ENCODE assay signal across 10 cellular contexts in genomic region chr19:6723108-6723618, GRCh38. TPM values are rescaled to one million over a fixed set of nuclear protein-coding genes. Genes with fewer than 3 reads are reported as not detected.
A peak's percentile ranks its signal among the peaks of the same experiment; 100 is the strongest.
DNase-seq lines count a peak whose midpoint lies in the region; ATAC-seq, FAIRE-seq and TF ChIP-seq lines count a peak whose summit lies in the region.
"Had no signal": no experiment of that assay in that cellular context is flagged by ENCODE, and none has a peak within 500 bp of the region (broad histone marks: within the 10 kb centered on the region; RNA-seq: fewer than 3 reads in every experiment).

No MANE protein-coding gene starts in this region.

- peak overlapping the region; percentile 39; the same call in 1 of the 2 replicates for H2BK12ac ChIP-seq in H1 (ENCODE audit: low read depth, low read length)

- POLR2A ChIA-PET in H1 (lab: Charles Lee; ENCODE audit: partially characterized antibody) = interaction anchor here (1.1 to 3.6 kb wide), 2 partner anchors 10 to 13 kb away, joined by 3 to 14 read pairs; partner anchors contain the start of gene GPR108

- no peak for TF ChIP-seq RAD21 in H1 (IDR thresholded peaks at IDR 0.05 in 1 of 2, conservative IDR thresholded peaks at IDR 0.05 in 1 of 2; ENCODE audit: low read depth in 2 of 2, low read length in 2 of 2)

- H4K91ac ChIP-seq in H1 (replicated peaks; ENCODE audit: insufficient read length, low read length) = no peak overlapping the region

- H3K9ac ChIP-seq in H1 (replicated peaks in 1 of 4; ENCODE audit: extremely low read depth in 1 of 4, low read depth in 3 of 4, low read length in 3 of 4) = no peak overlapping the region

- TF ChIP-seq POLR2A in H1 (IDR thresholded peaks at IDR 0.05; ENCODE audit: control extremely low read depth in 1 of 2, low read depth in 2 of 2, low read length in 2 of 2) (no peak), upper lobe of left lung (IDR thresholded peaks at IDR 0.05) (no peak)

- WGBS in H1 (ENCODE audit: extremely low coverage in 1 of 2, insufficient coverage in 1 of 2, insufficient read length in 1 of 2, insufficient replicate concordance in 2 of 2, low coverage in 1 of 2, low lambda C conversion rate in 2 of 2, missing lambda C conversion rate in 1 of 2), 2 experiments = 53% methylated on average over 13 of the region's 13 CpGs; no CpG with 5 or more reads in 1 of the 2 experiments
- WGBS in upper lobe of left lung, 2 donors = 13 to 26% methylated on average over 9 to 13 of the region's 13 CpGs

- no peaks in the 10 kb centered on the region for H3K9me3 ChIP-seq in H1 (ENCODE audit: insufficient read depth in 2 of 2, low read depth in 1 of 2, low read length in 1 of 2)
- H3K9me3 ChIP-seq in upper lobe of left lung = no peaks in the 10 kb centered on the region

- H3K27ac ChIP-seq in H1 (ENCODE audit: low read depth, low read length) = no peak overlapping the region
- H3K27ac ChIP-seq in upper lobe of left lung = peak overlapping the region; percentile 17 to 81 (median 66)

- H3K9me3 Mint-ChIP-seq in memory B cell = no peaks in the 10 kb centered on the region

- H3K14ac ChIP-seq in H1 (ENCODE audit: insufficient read length) = no peak overlapping the region

- peaks cover 1% of the 10 kb centered on the region for H3K36me3 Mint-ChIP-seq in memory B cell

- no peaks in the 10 kb centered on the region for H3K79me1 ChIP-seq in H1 (ENCODE audit: low read depth, low read length)

- no peaks in the 10 kb centered on the region for H3K79me2 ChIP-seq in H1 (ENCODE audit: control insufficient read depth in 1 of 2, insufficient read depth in 2 of 2, low read length in 2 of 2)

- H3K27me3 Mint-ChIP-seq in memory B cell = no peaks in the 10 kb centered on the region

- H3K23ac ChIP-seq in H1 (ENCODE audit: insufficient read length) = no peak overlapping the region

- H3K23me2 ChIP-seq in H1 (ENCODE audit: low read depth, low read length) = peaks cover 4% of the 10 kb centered on the region; the same call in 1 of the 2 replicates

- TF ChIP-seq CTCF in H1 (IDR thresholded peaks at IDR 0.05; ENCODE audit: control extremely low read depth in 1 of 3, insufficient read depth in 1 of 3, low read depth in 1 of 3, low read length in 3 of 3) = no peak
- TF ChIP-seq CTCF in upper lobe of left lung (IDR thresholded peaks at IDR 0.05) = no peak
- TF ChIP-seq CTCF in GM13976 (IDR thresholded peaks at IDR 0.05; ENCODE audit: borderline replicate concordance, control extremely low read depth, extremely low read depth, insufficient read depth, missing control alignments) = no peak

- H4K8ac ChIP-seq in H1 (ENCODE audit: extremely low read depth, insufficient read depth, low read length) = no peak overlapping the region

- H2BK15ac ChIP-seq in H1 (ENCODE audit: low read length) = no peak overlapping the region

- H2AK5ac ChIP-seq in H1 (ENCODE audit: low read depth, low read length) = no peak overlapping the region

- H4K20me1 ChIP-seq in H1 (replicated peaks in 1 of 2; ENCODE audit: control insufficient read depth in 1 of 2, insufficient read depth in 2 of 2, low read length in 2 of 2) = no peaks in the 10 kb centered on the region

- in situ Hi-C loops in GM13976 (cut with MboI; ENCODE audit: low sequenced_read_pairs, unreplicated experiment) = no loop called here

- H3K4me2 ChIP-seq in H1 (ENCODE audit: insufficient read depth in 1 of 2, low read depth in 2 of 2, low read length in 2 of 2) = peak overlapping the region in 1 of 2 experiments; percentile 28; a peak in 1 of 4 replicates

- peaks cover 0 to 10% (median 4%) of the 10 kb centered on the region in 4 experiments; a peak in 4 of 7 replicates for H3K4me1 ChIP-seq in H1 (replicated peaks in 1 of 4; ENCODE audit: control insufficient read depth in 3 of 4, insufficient read depth in 4 of 4, low read length in 3 of 4)
- peaks cover 22 to 43% (median 36%) of the 10 kb centered on the region in 4 donors for H3K4me1 ChIP-seq in upper lobe of left lung

- H3K4me1 Mint-ChIP-seq in memory B cell = peaks cover 44% of the 10 kb centered on the region

- H2BK5ac ChIP-seq in H1 (ENCODE audit: low read depth, low read length) = no peak overlapping the region

- H3K36me3 ChIP-seq in H1 (ENCODE audit: control insufficient read depth in 2 of 4, insufficient read depth in 4 of 4, low read length in 3 of 4) (no peaks in the 10 kb centered on the region), upper lobe of left lung (peaks cover 0 to 3% (median 0%) of the 10 kb centered on the region in 4 donors)

- CTCF ChIA-PET in H1 (lab: Charles Lee; ENCODE audit: partially characterized antibody) = interaction anchor here (1.7 to 7.2 kb wide), 2 partner anchors 10 to 14 kb away, joined by 9 to 31 read pairs; partner anchors contain the start of gene GPR108

- no peak overlapping the region for H3K4me3 ChIP-seq in H1 (ENCODE audit: extremely low read depth in 1 of 4, insufficient read depth in 2 of 4, low read depth in 3 of 4, low read length in 4 of 4)
- peak overlapping the region in 1 of 4 donors; percentile 15 for H3K4me3 ChIP-seq in upper lobe of left lung

- no peak for FAIRE-seq in H1 (lab: Jason Lieb, UNC)

- peak overlapping the region; percentile 31; the same call in 1 of the 2 replicates for H2AFZ ChIP-seq in H1 (ENCODE audit: low read length)

- H3K56ac ChIP-seq in H1 (replicated peaks; ENCODE audit: insufficient read length, low read depth, low read length) = no peak overlapping the region

- TF ChIP-seq EP300 in H1 (IDR thresholded peaks at IDR 0.05; ENCODE audit: borderline replicate concordance in 1 of 2, low read depth in 2 of 2, low read length in 2 of 2) (no peak), upper lobe of left lung (IDR thresholded peaks at IDR 0.05) (peak in 2 of 4 donors; percentile 56 to 58)

- H2BK20ac ChIP-seq in H1 (ENCODE audit: low read length) = peak overlapping the region; percentile 61; the same call in 1 of the 2 replicates

- H3K4me3 Mint-ChIP-seq in memory B cell = peak overlapping the region; percentile 41

- H4K5ac ChIP-seq in H1 (ENCODE audit: insufficient read length, low read depth, low read length) = no peak overlapping the region

- no peak overlapping the region for H2BK120ac ChIP-seq in H1 (replicated peaks; ENCODE audit: low read depth, low read length)

- no peak overlapping the region for H3K4ac ChIP-seq in H1 (replicated peaks; ENCODE audit: insufficient read length, low read depth, low read length)

- no peaks in the 10 kb centered on the region for H3K27me3 ChIP-seq in H1 (replicated peaks in 1 of 4; ENCODE audit: control insufficient read depth in 3 of 4, extremely low read depth in 1 of 4, insufficient read depth in 3 of 4, low read length in 3 of 4)
- H3K27me3 ChIP-seq in upper lobe of left lung = no peaks in the 10 kb centered on the region

- H3K18ac ChIP-seq in H1 (ENCODE audit: extremely low read depth, low read length) = no peak overlapping the region

- ATAC-seq in memory B cell (ENCODE audit: low read depth) (no peak), upper lobe of left lung (ENCODE audit: low FRiP score in 2 of 2) (peak in 1 of 2 donors; percentile 36)

- DNase-seq in HuH-7 (ENCODE audit: low spot score) (peak; percentile 44), H1 (ENCODE audit: low read depth in 1 of 2, low spot score in 2 of 2) (no peak), memory B cell (ENCODE audit: low spot score in 2 of 2) (no peak), upper lobe of left lung (peak in 1 of 2 donors; percentile 71), NK-92 (lab: John Stamatoyannopoulos, UW; ENCODE audit: unreplicated experiment) (no peak), GM13976 (ENCODE audit: low spot score) (no peak), SHP77 treated with DMSO at 0.1 percent for 48 hours (lab: John Stamatoyannopoulos, UW) (no peak), SIG-M5 (lab: John Stamatoyannopoulos, UW) (no peak)
- DNase-seq: NCI-H187 treated with DMSO at 0.1 percent for 48 hours had no signal

- no peak overlapping the region for H3K27ac Mint-ChIP-seq in memory B cell

RNA-seq across cellular contexts. Expression of gene C3, which starts 2.7 kb away (rescaled TPM):
- 4.2 and 6.4 TPM in 2 replicates for total RNA-seq in H1 (2021; fragmentation: NEBNext Ultra II Directional; extraction: Animal tissue kit (Norgen Biotek cat#: 25700))
- polyA plus RNA-seq in H1 (2011; rRNA removed) = 12.8 and 16.6 TPM in 2 replicates
- polyA plus RNA-seq in H1 (2011; cell fraction: cytosol; rRNA removed) = 16.0 TPM
- polyA plus RNA-seq in H1 (2011; cell fraction: nucleus; rRNA removed) = 34.2 TPM
- 11.3 to 16.8 TPM (median 13.0 TPM) in 4 replicates for polyA plus RNA-seq in H1 (2012, experiment 1 of 2)
- polyA plus RNA-seq in H1 (2012, experiment 2 of 2) = 13.6 TPM
- polyA plus RNA-seq in H1 (2013, experiment 1 of 2) = 22.5 TPM
- polyA plus RNA-seq in H1 (2013, experiment 2 of 2) = 24.4 TPM
- polyA minus RNA-seq in H1 (2011; rRNA and poly(A)+ RNA removed) = 16.2 and 28.8 TPM in 2 replicates
- polyA minus RNA-seq in H1 (2011; cell fraction: cytosol; rRNA and poly(A)+ RNA removed) = 31.9 TPM
- polyA minus RNA-seq in H1 (2011; cell fraction: nucleus; rRNA and poly(A)+ RNA removed) = 33.2 TPM
- 1,000 to 10,000 TPM in 2 of 6 donors, 100 to 1,000 TPM in 4; 461 to 1,221 (median 854) TPM for total RNA-seq in upper lobe of left lung

RNA-seq across cellular contexts. Expression of gene GPR108, which starts 14.2 kb away (rescaled TPM):
- 34.9 and 35.3 TPM in 2 replicates for total RNA-seq in H1 (2021; fragmentation: NEBNext Ultra II Directional; extraction: Animal tissue kit (Norgen Biotek cat#: 25700))
- 46.0 and 63.9 TPM in 2 replicates for polyA plus RNA-seq in H1 (2011; rRNA removed)
- 52.1 TPM for polyA plus RNA-seq in H1 (2011; cell fraction: cytosol; rRNA removed)
- 160 TPM for polyA plus RNA-seq in H1 (2011; cell fraction: nucleus; rRNA removed)
- 35.3 to 46.7 TPM (median 38.7 TPM) in 4 replicates for polyA plus RNA-seq in H1 (2012, experiment 1 of 2)
- 36.3 TPM for polyA plus RNA-seq in H1 (2012, experiment 2 of 2)
- 47.8 TPM for polyA plus RNA-seq in H1 (2013, experiment 1 of 2)
- 49.9 TPM for polyA plus RNA-seq in H1 (2013, experiment 2 of 2)
- 30.4 and 47.5 TPM in 2 replicates for polyA minus RNA-seq in H1 (2011; rRNA and poly(A)+ RNA removed)
- 15.0 TPM for polyA minus RNA-seq in H1 (2011; cell fraction: cytosol; rRNA and poly(A)+ RNA removed)
- 23.3 TPM for polyA minus RNA-seq in H1 (2011; cell fraction: nucleus; rRNA and poly(A)+ RNA removed)
- total RNA-seq in upper lobe of left lung = 100 to 1,000 TPM in 1 of 6 donors, 10 to 100 TPM in 5; 51.6 to 105 (median 69.0) TPM

RNA-seq across cellular contexts. Expression of gene TRIP10, which starts 16.3 kb away (rescaled TPM):
- total RNA-seq in H1 (2021; fragmentation: NEBNext Ultra II Directional; extraction: Animal tissue kit (Norgen Biotek cat#: 25700)) = 69.3 and 69.5 TPM in 2 replicates
- polyA plus RNA-seq in H1 (2011; rRNA removed) = 27.8 and 38.0 TPM in 2 replicates
- polyA plus RNA-seq in H1 (2011; cell fraction: cytosol; rRNA removed) = 46.0 TPM
- polyA plus RNA-seq in H1 (2011; cell fraction: nucleus; rRNA removed) = 69.9 TPM
- 66.1 to 83.1 TPM (median 77.4 TPM) in 4 replicates for polyA plus RNA-seq in H1 (2012, experiment 1 of 2)
- 58.7 TPM for polyA plus RNA-seq in H1 (2012, experiment 2 of 2)
- 63.3 TPM for polyA plus RNA-seq in H1 (2013, experiment 1 of 2)
- polyA plus RNA-seq in H1 (2013, experiment 2 of 2) = 64.1 TPM
- 23.1 and 26.9 TPM in 2 replicates for polyA minus RNA-seq in H1 (2011; rRNA and poly(A)+ RNA removed)
- 28.1 TPM for polyA minus RNA-seq in H1 (2011; cell fraction: cytosol; rRNA and poly(A)+ RNA removed)
- polyA minus RNA-seq in H1 (2011; cell fraction: nucleus; rRNA and poly(A)+ RNA removed) = 24.9 TPM
- 100 to 1,000 TPM in 2 of 6 donors, 10 to 100 TPM in 4; 59.6 to 423 (median 74.3) TPM for total RNA-seq in upper lobe of left lung

RNA-seq across cellular contexts. Expression of gene SH2D3A, which starts 44.1 kb away (rescaled TPM):
- 20.0 and 22.1 TPM in 2 replicates for total RNA-seq in H1 (2021; fragmentation: NEBNext Ultra II Directional; extraction: Animal tissue kit (Norgen Biotek cat#: 25700))
- polyA plus RNA-seq in H1 (2011; rRNA removed) = 14.5 and 22.8 TPM in 2 replicates
- polyA plus RNA-seq in H1 (2011; cell fraction: cytosol; rRNA removed) = 18.8 TPM
- polyA plus RNA-seq in H1 (2011; cell fraction: nucleus; rRNA removed) = 34.1 TPM
- 12.6 to 18.8 TPM (median 17.6 TPM) in 4 replicates for polyA plus RNA-seq in H1 (2012, experiment 1 of 2)
- 15.0 TPM for polyA plus RNA-seq in H1 (2012, experiment 2 of 2)
- polyA plus RNA-seq in H1 (2013, experiment 1 of 2) = 32.0 TPM
- polyA plus RNA-seq in H1 (2013, experiment 2 of 2) = 29.0 TPM
- 6.1 and 7.2 TPM in 2 replicates for polyA minus RNA-seq in H1 (2011; rRNA and poly(A)+ RNA removed)
- 9.0 TPM for polyA minus RNA-seq in H1 (2011; cell fraction: cytosol; rRNA and poly(A)+ RNA removed)
- 11.2 TPM for polyA minus RNA-seq in H1 (2011; cell fraction: nucleus; rRNA and poly(A)+ RNA removed)
- total RNA-seq in upper lobe of left lung = 100 to 1,000 TPM in 1 of 6 donors, 10 to 100 TPM in 5; 24.9 to 109 (median 35.8) TPM

RNA-seq across cellular contexts. Expression of gene VAV1, which starts 49.3 kb away (rescaled TPM):
- 0.21 and 0.22 TPM in 2 replicates for total RNA-seq in H1 (2021; fragmentation: NEBNext Ultra II Directional; extraction: Animal tissue kit (Norgen Biotek cat#: 25700))
- polyA plus RNA-seq in H1 (2011; rRNA removed) = 0.21 and 0.46 TPM in 2 replicates
- 0.31 TPM for polyA plus RNA-seq in H1 (2011; cell fraction: cytosol; rRNA removed)
- 0.61 TPM for polyA plus RNA-seq in H1 (2011; cell fraction: nucleus; rRNA removed)
- polyA plus RNA-seq in H1 (2012, experiment 1 of 2) = 0.56 to 0.67 TPM (median 0.58 TPM) in 3 of 4 replicates, not detected in the other
- polyA plus RNA-seq in H1 (2012, experiment 2 of 2) = 0.18 TPM
- polyA plus RNA-seq in H1 (2013, experiment 1 of 2) = 3.1 TPM
- polyA plus RNA-seq in H1 (2013, experiment 2 of 2) = 2.7 TPM
- 0.47 and 1.2 TPM in 2 replicates for polyA minus RNA-seq in H1 (2011; rRNA and poly(A)+ RNA removed)
- 1.6 TPM for polyA minus RNA-seq in H1 (2011; cell fraction: cytosol; rRNA and poly(A)+ RNA removed)
- polyA minus RNA-seq in H1 (2011; cell fraction: nucleus; rRNA and poly(A)+ RNA removed) = not detected
- 10 to 100 TPM; 13.9 to 53.4 (median 24.1) TPM for total RNA-seq in upper lobe of left lung
- total RNA-seq: progenitor cell of endocrine pancreas had no signal

Comparison
In these comparisons a context has a peak if more than half of its experiments do, and no peak if none do; other contexts are left out.
1. RNA of gene C3, which starts 2.7 kb away (total RNA-seq): 461 to 1,221 TPM in upper lobe of left lung; 4.2 to 6.4 TPM in H1; every median in the first group is over 10 times any median in the second.